ENCODE assay signal across 37 cellular contexts in genomic region chr10:13376297-13376696, GRCh38.
"Had no signal": no experiment of that assay in that cellular context is flagged by ENCODE, and none has a peak within 500 bp of the region (broad histone marks: within the 10 kb centered on the region; RNA-seq: fewer than 3 reads in every experiment).

No MANE protein-coding gene starts in this region.

- DNase-seq: activated B cell treated with CpG ODN at 0.5 μM for 24 hours; activated CD4-positive, alpha-beta memory T cell treated with anti-CD3 and anti-CD28 coated beads, Interleukin-2, amount 10 ng/mL, durations not matched to agents 7 days and 5 days; activated CD4-positive, alpha-beta T cell treated with anti-CD3 and anti-CD28 coated beads for 4 hours; activated CD4-positive, CD25-positive, alpha-beta regulatory T cell treated with anti-CD3 and anti-CD28 coated beads, Interleukin-2, amount 50 U/mL, for 72 hours; activated CD8-positive, alpha-beta memory T cell treated with anti-CD3 and anti-CD28 coated beads for 24 hours; activated CD8-positive, alpha-beta memory T cell treated with anti-CD3 and anti-CD28 coated beads, Interleukin-2, amount 10 ng/mL, durations not matched to agents 7 days and 5 days; activated gamma-delta T cell; activated naive CD4-positive, alpha-beta T cell treated with Interleukin-2 at 50 U/mL for 16 hours; activated naive CD8-positive, alpha-beta T cell treated with anti-CD3 and anti-CD28 coated beads, Interleukin-2, amount 10 ng/mL, durations not matched to agents 7 days and 5 days; activated T-cell treated with anti-CD3 and anti-CD28 coated beads, Interleukin-2, amount 50 U/mL, for 1 hour; amygdala; MM.1S; MV-4-11; NCI-H1092; NCI-H1436 treated with DMSO at 0.1 percent for 48 hours; NCI-H187 treated with DMSO at 0.1 percent for 48 hours; NCI-H2081; NCI-H2227 treated with DMSO at 0.1 percent for 48 hours; NCI-H446; NCI-H510A treated with DMSO at 0.1 percent for 48 hours; NCI-H526 treated with DMSO at 0.1 percent for 48 hours; PC-9; SIG-M5; SW 1271; T-helper 1 cell; T-helper 2 cell; T-helper 9 cell had no signal

- H3K9me3 Mint-ChIP-seq: activated B cell treated with CpG ODN at 0.5 μM for 24 hours; activated CD4-positive, alpha-beta memory T cell treated with anti-CD3 and anti-CD28 coated beads, Interleukin-2, amount 10 ng/mL, durations not matched to agents 7 days and 5 days; activated naive CD4-positive, alpha-beta T cell treated with anti-CD3 and anti-CD28 coated beads, Interleukin-2, amount 50 U/mL, for 24 hours; activated naive CD8-positive, alpha-beta T cell treated with anti-CD3 and anti-CD28 coated beads, Interleukin-2, amount 10 ng/mL, durations not matched to agents 7 days and 5 days; activated T-helper 2 cell treated with anti-CD3 and anti-CD28 coated beads, Interferon-gamma antibody, Interleukin-2, Interleukin-4, amounts not matched to agents 10 μg/mL and 5 μg/mL and 100 μg/mL, durations not matched to agents 14 hours and 24 hours and 36 hours; central memory CD8-positive, alpha-beta T cell had no signal

- H3K4me2 ChIP-seq: KMS-11, PC-9 had no signal

- H3K4me1 ChIP-seq: ascending aorta had no signal

- H3K4me1 Mint-ChIP-seq: activated B cell treated with CpG ODN at 0.5 μM for 24 hours; activated CD4-positive, alpha-beta memory T cell treated with anti-CD3 and anti-CD28 coated beads, Interleukin-2, amount 10 ng/mL, durations not matched to agents 7 days and 5 days; activated CD8-positive, alpha-beta memory T cell treated with anti-CD3 and anti-CD28 coated beads, Interleukin-2, amount 10 ng/mL, durations not matched to agents 7 days and 5 days; activated naive CD4-positive, alpha-beta T cell treated with anti-CD3 and anti-CD28 coated beads, Interleukin-2, amount 50 U/mL, for 24 hours; central memory CD8-positive, alpha-beta T cell had no signal

- FAIRE-seq: RCC 7860 had no signal

- H2AFZ ChIP-seq: PC-9 had no signal

- H3K27ac ChIP-seq: ascending aorta, cardiac muscle cell, KMS-11, PC-9, RWPE1, VCaP had no signal

- H3K4me3 Mint-ChIP-seq: activated B cell treated with CpG ODN at 0.5 μM for 24 hours; activated CD4-positive, alpha-beta memory T cell treated with anti-CD3 and anti-CD28 coated beads, Interleukin-2, amount 10 ng/mL, durations not matched to agents 7 days and 5 days; activated CD8-positive, alpha-beta memory T cell treated with anti-CD3 and anti-CD28 coated beads, Interleukin-2, amount 10 ng/mL, durations not matched to agents 7 days and 5 days; activated naive CD4-positive, alpha-beta T cell treated with anti-CD3 and anti-CD28 coated beads, Interleukin-2, amount 50 U/mL, for 24 hours; activated naive CD8-positive, alpha-beta T cell treated with anti-CD3 and anti-CD28 coated beads, Interleukin-2, amount 10 ng/mL, durations not matched to agents 7 days and 5 days; central memory CD8-positive, alpha-beta T cell had no signal

- H3K27me3 ChIP-seq: ascending aorta had no signal

- H3K9ac ChIP-seq: KMS-11 had no signal

- H3K36me3 ChIP-seq: ascending aorta, cardiac muscle cell had no signal

- H3K9me3 ChIP-seq: ascending aorta had no signal

- H3K4me3 ChIP-seq: ascending aorta, cardiac muscle cell, PC-9 had no signal

- H3K36me3 Mint-ChIP-seq: activated CD8-positive, alpha-beta memory T cell treated with anti-CD3 and anti-CD28 coated beads, Interleukin-2, amount 10 ng/mL, durations not matched to agents 7 days and 5 days; activated naive CD4-positive, alpha-beta T cell treated with anti-CD3 and anti-CD28 coated beads, Interleukin-2, amount 50 U/mL, for 24 hours; activated naive CD8-positive, alpha-beta T cell treated with anti-CD3 and anti-CD28 coated beads, Interleukin-2, amount 10 ng/mL, durations not matched to agents 7 days and 5 days had no signal

- ATAC-seq: activated CD8-positive, alpha-beta memory T cell treated with anti-CD3 and anti-CD28 coated beads, Interleukin-2, amount 10 ng/mL, durations not matched to agents 7 days and 5 days; Right ventricle myocardium inferior had no signal

- H3K27ac Mint-ChIP-seq: activated B cell treated with CpG ODN at 0.5 μM for 24 hours; activated CD4-positive, alpha-beta memory T cell treated with anti-CD3 and anti-CD28 coated beads, Interleukin-2, amount 10 ng/mL, durations not matched to agents 7 days and 5 days; activated CD8-positive, alpha-beta memory T cell treated with anti-CD3 and anti-CD28 coated beads, Interleukin-2, amount 10 ng/mL, durations not matched to agents 7 days and 5 days; activated naive CD4-positive, alpha-beta T cell treated with anti-CD3 and anti-CD28 coated beads, Interleukin-2, amount 50 U/mL, for 24 hours; activated naive CD8-positive, alpha-beta T cell treated with anti-CD3 and anti-CD28 coated beads, Interleukin-2, amount 10 ng/mL, durations not matched to agents 7 days and 5 days; activated T-helper 2 cell treated with anti-CD3 and anti-CD28 coated beads, Interferon-gamma antibody, Interleukin-2, Interleukin-4, amounts not matched to agents 10 μg/mL and 5 μg/mL and 100 μg/mL, durations not matched to agents 14 hours and 24 hours and 36 hours had no signal
